Comparison of ENCODE assay signal across 9 cellular contexts in the genomic region with DNA sequence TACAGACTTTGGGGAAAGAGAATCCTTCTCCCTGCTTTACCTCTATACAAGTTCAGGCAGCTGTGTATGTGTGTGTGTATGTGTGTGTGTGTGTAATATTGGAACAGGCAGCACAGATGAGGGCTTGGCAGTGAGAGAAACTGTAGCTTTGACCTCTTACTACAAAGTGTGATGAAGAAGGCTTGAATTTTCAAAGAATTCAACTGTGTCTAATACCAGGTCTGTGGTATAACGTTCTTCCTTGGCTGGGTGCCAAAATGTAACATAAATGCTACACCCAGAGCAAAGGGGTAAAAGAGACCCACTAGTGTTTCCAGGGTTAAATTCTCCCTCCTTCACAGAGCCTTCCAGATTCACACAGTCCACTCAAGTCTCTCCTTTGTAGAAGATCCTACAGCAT. TPM values are rescaled to one million over a fixed set of nuclear protein-coding genes. Genes with fewer than 3 reads are reported as not detected.
DNase-seq lines count a peak whose midpoint lies in the region; ATAC-seq and TF ChIP-seq lines count a peak whose summit lies in the region.
"Had no signal": no experiment of that assay in that cellular context is flagged by ENCODE, and none has a peak within 500 bp of the region (broad histone marks: within the 10 kb centered on the region; RNA-seq: fewer than 3 reads in every experiment).

No MANE protein-coding gene starts in this region.

- H3K4me3 ChIP-seq in CD8-positive, alpha-beta memory T cell (ENCODE audit: low read length), result peak overlapping the region; percentile 12
- H3K4me3 ChIP-seq in lung, result no peak overlapping the region
- H3K4me3 ChIP-seq in H7 (ENCODE audit: insufficient read depth, low read depth, low read length), result no peak overlapping the region

- no peaks in the 10 kb centered on the region for H3K79me1 ChIP-seq in H9 (ENCODE audit: insufficient read depth, low read depth, low read length, poor library complexity, severe bottlenecking)

- ATAC-seq in GM21786 (IDR thresholded peaks at IDR 0.05; ENCODE audit: unreplicated experiment) (peak; percentile 14), T-helper 17 cell (peak; percentile 32), lung (ENCODE audit: insufficient read depth, low FRiP score) (no peak)

- H2BK12ac ChIP-seq in H9 (ENCODE audit: insufficient read length, low read depth, low read length), result no peak overlapping the region

- H3K36me3 ChIP-seq in CD8-positive, alpha-beta memory T cell (ENCODE audit: insufficient read depth, low read length), result no peaks in the 10 kb centered on the region
- no peaks in the 10 kb centered on the region for H3K36me3 ChIP-seq in lung (ENCODE audit: control insufficient read depth in 2 of 2, insufficient read depth in 2 of 2, low read length in 2 of 2)
- H3K36me3 ChIP-seq in H7 (replicated peaks; ENCODE audit: control insufficient read depth, insufficient read depth, low read length), result no peaks in the 10 kb centered on the region

- H3K4me1 Mint-ChIP-seq in CD8-positive, alpha-beta memory T cell, result peaks cover 47 to 61% (median 51%) of the 10 kb centered on the region in 3 donors
- H3K4me1 Mint-ChIP-seq in T-helper 17 cell (peaks cover 39% of the 10 kb centered on the region), H9 (peaks cover under 1% of the 10 kb centered on the region in 2 experiments)

- no peak overlapping the region for H2BK5ac ChIP-seq in H9 (ENCODE audit: insufficient read length, low read length)

- DNase-seq in CD8-positive, alpha-beta memory T cell, result peak in 1 of 5 donors; percentile 33
- no peak for DNase-seq in T-helper 17 cell
- DNase-seq in lung (ENCODE audit: low spot score), result no peak
- no peak for DNase-seq in H9
- no peak for DNase-seq in NCI-H510A treated with DMSO at 0.1 percent for 48 hours (lab: John Stamatoyannopoulos, UW)
- no peak for DNase-seq in H7
- no peak for DNase-seq in amygdala (lab: John Stamatoyannopoulos, UW)
- DNase-seq: stimulated activated CD4-positive, alpha-beta T cell treated with anti-CD3 and anti-CD28 coated beads, Interleukin-2, amount 100 ng/mL, for 24 hours had no signal

- no peak overlapping the region for H3K27ac ChIP-seq in CD8-positive, alpha-beta memory T cell (ENCODE audit: low read depth, low read length)
- H3K27ac ChIP-seq in lung (ENCODE audit: low read depth in 1 of 2, low read length in 1 of 2), result peak overlapping the region; percentile 45 to 46
- H3K27ac ChIP-seq in H9 (ENCODE audit: insufficient read length, low read depth, low read length), result no peak overlapping the region

- TF ChIP-seq CTCF in lung (IDR thresholded peaks at IDR 0.05; ENCODE audit: control extremely low read depth, extremely low read depth), result no peak
- TF ChIP-seq CTCF in H9 (conservative IDR thresholded peaks at IDR 0.05), result no peak

- H3K79me2 ChIP-seq in H9 (ENCODE audit: insufficient read depth, low read length), result no peaks in the 10 kb centered on the region

- H3K9ac ChIP-seq in H9 (ENCODE audit: extremely low read depth, insufficient read length, low read length), result no peak overlapping the region

- no peak overlapping the region for H2BK20ac ChIP-seq in H9 (ENCODE audit: low read depth, low read length, poor library complexity, severe bottlenecking)

- no peaks in the 10 kb centered on the region for H3K23me2 ChIP-seq in H9 (ENCODE audit: insufficient read length, low read depth, low read length, poor library complexity, severe bottlenecking)

- H3K14ac ChIP-seq in H9 (ENCODE audit: insufficient read depth, low read length), result no peak overlapping the region

- H3K56ac ChIP-seq in H9 (ENCODE audit: insufficient read length, low read depth, low read length), result no peak overlapping the region

- peaks cover 68% of the 10 kb centered on the region for H3K4me1 ChIP-seq in CD8-positive, alpha-beta memory T cell (ENCODE audit: insufficient read depth, low read length)
- H3K4me1 ChIP-seq in lung (ENCODE audit: control insufficient read depth in 2 of 2, insufficient read depth in 2 of 2, low read length in 2 of 2) (no peaks in the 10 kb centered on the region), H9 (ENCODE audit: insufficient read depth, low read length) (no peaks in the 10 kb centered on the region)

- H2AFZ ChIP-seq in H9 (ENCODE audit: low read length), result no peak overlapping the region

- peaks cover 0 to 11% (median 1%) of the 10 kb centered on the region in 3 donors for H3K36me3 Mint-ChIP-seq in CD8-positive, alpha-beta memory T cell
- H3K36me3 Mint-ChIP-seq in T-helper 17 cell (ENCODE audit: low read depth) (peaks cover 3% of the 10 kb centered on the region), H9 (ENCODE audit: insufficient read depth in 1 of 3, low read depth in 3 of 3) (peaks cover 4 to 10% (median 7%) of the 10 kb centered on the region in 3 experiments; a peak in 5 of 7 replicates)

- H3K27ac Mint-ChIP-seq in CD8-positive, alpha-beta memory T cell, result peak overlapping the region; percentile 57 to 98 (median 90)
- H3K27ac Mint-ChIP-seq in T-helper 17 cell (peak overlapping the region; percentile 93), H9 (no peak overlapping the region)

- no peak overlapping the region for H3K18ac ChIP-seq in H9 (ENCODE audit: insufficient read length, low read depth, low read length)

- WGBS in lung, 2 donors, result 0 to 11% methylated on average over 1 of the region's 1 CpG
- WGBS in H9 (ENCODE audit: extremely low coverage, insufficient read length, low lambda C conversion rate), result no CpG with 5 or more reads among the region's 1 CpG

- H3K9me3 ChIP-seq in CD8-positive, alpha-beta memory T cell (ENCODE audit: low read length), result no peaks in the 10 kb centered on the region
- H3K9me3 ChIP-seq in T-helper 17 cell (ENCODE audit: control insufficient read depth, low read length, poor library complexity, severe bottlenecking) (no peaks in the 10 kb centered on the region), lung (ENCODE audit: control insufficient read depth in 2 of 2, insufficient read depth in 1 of 2, low read length in 1 of 2) (peaks cover 3% of the 10 kb centered on the region in 2 donors), H9 (ENCODE audit: control insufficient read depth, low read depth, low read length) (no peaks in the 10 kb centered on the region)

- no peak overlapping the region for H2BK120ac ChIP-seq in H9 (ENCODE audit: low read depth, low read length, poor library complexity, severe bottlenecking)

- H4K20me1 ChIP-seq in H9 (ENCODE audit: control insufficient read depth, insufficient read depth, insufficient read length), result no peaks in the 10 kb centered on the region

- H3K9me3 Mint-ChIP-seq in CD8-positive, alpha-beta memory T cell, result peaks cover 2 to 9% (median 5%) of the 10 kb centered on the region in 5 donors
- peaks cover 11 to 13% of the 10 kb centered on the region in 2 experiments for H3K9me3 Mint-ChIP-seq in H9

- POLR2A ChIA-PET in CD8-positive, alpha-beta memory T cell (lab: Charles Lee), result interaction anchor here (0.6 kb wide), 1 partner anchor 66 kb away, joined by 7 read pairs; no protein-coding TSS in a partner anchor

- no peak overlapping the region for H2AK5ac ChIP-seq in H9 (ENCODE audit: insufficient read length, low read length)

- no peak overlapping the region for H4K91ac ChIP-seq in H9 (ENCODE audit: insufficient read length, low read depth, low read length)

- H2BK15ac ChIP-seq in H9 (ENCODE audit: low read depth, low read length), result no peak overlapping the region

- H3T11ph ChIP-seq in H9 (ENCODE audit: low read length), result no peak overlapping the region

- no peak overlapping the region for H3K4me2 ChIP-seq in H9 (ENCODE audit: insufficient read depth, insufficient read length, low read length)

- H3K4ac ChIP-seq in H9 (ENCODE audit: low read depth, low read length), result no peak overlapping the region

- CTCF ChIA-PET in CD8-positive, alpha-beta memory T cell (lab: Charles Lee), result no interaction called here

- peaks cover 0 to 1% of the 10 kb centered on the region in 2 donors for H3K27me3 Mint-ChIP-seq in CD8-positive, alpha-beta memory T cell
- H3K27me3 Mint-ChIP-seq in T-helper 17 cell, result no peaks in the 10 kb centered on the region
- no peaks in the 10 kb centered on the region; the same call in 1 of the 2 replicates for H3K27me3 Mint-ChIP-seq in H9 (ENCODE audit: low read depth)

- no peak overlapping the region for H3K23ac ChIP-seq in H9 (ENCODE audit: insufficient read length, low read depth, low read length)

- peak overlapping the region in 6 of 7 donors; percentile 14 to 74 (median 52) for H3K4me3 Mint-ChIP-seq in CD8-positive, alpha-beta memory T cell
- H3K4me3 Mint-ChIP-seq in T-helper 17 cell, result peak overlapping the region; percentile 86
- no peak overlapping the region for H3K4me3 Mint-ChIP-seq in H9

- no peaks in the 10 kb centered on the region for H3K27me3 ChIP-seq in CD8-positive, alpha-beta memory T cell (ENCODE audit: insufficient read depth, low read length, poor library complexity, severe bottlenecking)
- H3K27me3 ChIP-seq in lung (ENCODE audit: control insufficient read depth, insufficient read depth) (no peaks in the 10 kb centered on the region), H9 (ENCODE audit: insufficient read depth, low read length) (no peaks in the 10 kb centered on the region), H7 (ENCODE audit: control insufficient read depth, insufficient read depth, low read length) (no peaks in the 10 kb centered on the region)

- H4K8ac ChIP-seq in H9 (replicated peaks; ENCODE audit: insufficient read length, low read depth, low read length), result no peak overlapping the region

- no peak overlapping the region for H4K5ac ChIP-seq in H9 (ENCODE audit: insufficient read length, low read depth, low read length)

RNA-seq across cellular contexts. Expression of gene CHST2, which starts 51.1 kb away (rescaled TPM):
- 1 to 10 TPM; 2.9 to 3.0 TPM for total RNA-seq in CD8-positive, alpha-beta memory T cell
- 6.2 TPM for polyA plus RNA-seq in CD8-positive, alpha-beta memory T cell
- total RNA-seq in T-helper 17 cell (1 to 10 TPM; 1.8 to 2.2 TPM), lung (10 to 100 TPM; 14.5 to 53.3 TPM), H9 (2021) (5.8 and 6.3 TPM in 2 replicates)
- polyA plus RNA-seq in lung, result 10 to 100 TPM in 1 of 2 donors, 1 to 10 TPM in 1; 4.1 to 22.4 TPM
- 99.4 and 122 TPM in 2 replicates for total RNA-seq in H7 (2014; rRNA removed; shearing (Covaris generic))

Comparison
In these comparisons a context has a peak if more than half of its experiments do, and no peak if none do; other contexts are left out.
1. H3K27ac ChIP-seq: peak in lung (2 of 2); none in CD8-positive, alpha-beta memory T cell (single experiment) and H9 (single experiment).
2. H3K27ac Mint-ChIP-seq: peak in CD8-positive, alpha-beta memory T cell (8 of 8) and T-helper 17 cell (single experiment); none in H9 (0 of 3).
3. H3K4me3 Mint-ChIP-seq: peak in CD8-positive, alpha-beta memory T cell (6 of 7) and T-helper 17 cell (single experiment); none in H9 (0 of 2).